9 cellular contexts compared by ENCODE assay signal in genomic region chr17:80124351-80124981, GRCh38. TPM values are rescaled to one million over a fixed set of nuclear protein-coding genes. Genes with fewer than 3 reads are reported as not detected.
DNase-seq lines count a peak whose midpoint lies in the region; ATAC-seq and TF ChIP-seq lines count a peak whose summit lies in the region.
"Had no signal": no experiment of that assay in that cellular context is flagged by ENCODE, and none has a peak within 500 bp of the region (broad histone marks: within the 10 kb centered on the region; RNA-seq: fewer than 3 reads in every experiment).

No MANE protein-coding gene starts in this region.

- no peaks in the 10 kb centered on the region for H3K4me1 Mint-ChIP-seq in activated CD4-positive, alpha-beta memory T cell treated with anti-CD3 and anti-CD28 coated beads for 36 hours (ENCODE audit: low read depth)

- no peaks in the 10 kb centered on the region for H3K9me3 ChIP-seq in parathyroid adenoma (ENCODE audit: control insufficient read depth, low read length)

- H3K4me3 Mint-ChIP-seq in activated CD4-positive, alpha-beta memory T cell treated with anti-CD3 and anti-CD28 coated beads for 36 hours: no peak overlapping the region
- H3K4me3 Mint-ChIP-seq: IgD-negative memory B cell had no signal

- peak; percentile 69 for TF ChIP-seq CTCF in parathyroid adenoma (IDR thresholded peaks at IDR 0.05)

- no peaks in the 10 kb centered on the region for H3K36me3 ChIP-seq in parathyroid adenoma (ENCODE audit: control insufficient read depth, insufficient read depth, low read length)

- H2AFZ ChIP-seq in parathyroid adenoma: peak overlapping the region; percentile 76

- intact Hi-C loops in activated CD4-positive, alpha-beta memory T cell treated with anti-CD3 and anti-CD28 coated beads for 36 hours (cut with micrococcal nuclease): no loop called here

- DNase-seq in DMS 273 (lab: John Stamatoyannopoulos, UW; ENCODE audit: unreplicated experiment) (peak; percentile 32), DMS 273 treated with DMSO at 0.1 percent for 48 hours (lab: John Stamatoyannopoulos, UW) (no peak), NCI-H510A (lab: John Stamatoyannopoulos, UW) (peak; percentile 36), ecto neural progenitor cell (ENCODE audit: low spot score) (peak; percentile 83)
- DNase-seq in activated CD4-positive, alpha-beta memory T cell treated with anti-CD3 and anti-CD28 coated beads for 36 hours: no peak

- H3K9me3 Mint-ChIP-seq in activated CD4-positive, alpha-beta memory T cell treated with anti-CD3 and anti-CD28 coated beads for 36 hours: no peaks in the 10 kb centered on the region

- H3K4me1 ChIP-seq in parathyroid adenoma: peaks cover 15% of the 10 kb centered on the region

- H3K4me3 ChIP-seq in parathyroid adenoma (ENCODE audit: low read depth, low read length): no peak overlapping the region

- H3K27ac ChIP-seq in parathyroid adenoma: peak overlapping the region; percentile 67

- ATAC-seq in HG02678 (IDR thresholded peaks at IDR 0.05; ENCODE audit: unreplicated experiment) (no peak), HG03097 (IDR thresholded peaks at IDR 0.05; ENCODE audit: low FRiP score, unreplicated experiment) (no peak)

- no peaks in the 10 kb centered on the region for H3K27me3 ChIP-seq in parathyroid adenoma (ENCODE audit: control insufficient read depth, insufficient read depth, low read length)

- CTCF ChIA-PET in activated CD4-positive, alpha-beta memory T cell treated with anti-CD3 and anti-CD28 coated beads for 36 hours (lab: Charles Lee): interaction anchor here (1.1 to 1.7 kb wide), 2 partner anchors 23 to 42 kb away, joined by 4 to 9 read pairs; partner anchors contain the start of gene GAA

- H3K27me3 Mint-ChIP-seq in activated CD4-positive, alpha-beta memory T cell treated with anti-CD3 and anti-CD28 coated beads for 36 hours: peaks cover 7% of the 10 kb centered on the region

- no peak overlapping the region for H3K4me2 ChIP-seq in parathyroid adenoma (ENCODE audit: low read length)

- no peaks in the 10 kb centered on the region for H3K36me3 Mint-ChIP-seq in activated CD4-positive, alpha-beta memory T cell treated with anti-CD3 and anti-CD28 coated beads for 36 hours

- POLR2A ChIA-PET in activated CD4-positive, alpha-beta memory T cell treated with anti-CD3 and anti-CD28 coated beads for 36 hours (lab: Charles Lee): no interaction called here

- H3K79me2 ChIP-seq in parathyroid adenoma: no peaks in the 10 kb centered on the region

- H3K27ac Mint-ChIP-seq in activated CD4-positive, alpha-beta memory T cell treated with anti-CD3 and anti-CD28 coated beads for 36 hours: no peak overlapping the region
- H3K27ac Mint-ChIP-seq: IgD-negative memory B cell had no signal

- no peak overlapping the region for H3K9ac ChIP-seq in parathyroid adenoma

RNA-seq across cellular contexts. Expression of gene EIF4A3, which starts 22.5 kb away (rescaled TPM):
- total RNA-seq in activated CD4-positive, alpha-beta memory T cell treated with anti-CD3 and anti-CD28 coated beads for 36 hours: 100 to 1,000 TPM; 111 to 115 TPM

RNA-seq across cellular contexts. Expression of gene GAA, which starts 23.1 kb away (rescaled TPM):
- 10 to 100 TPM; 28.0 to 29.6 TPM for total RNA-seq in activated CD4-positive, alpha-beta memory T cell treated with anti-CD3 and anti-CD28 coated beads for 36 hours

RNA-seq across cellular contexts. Expression of gene CARD14, which starts 45.4 kb away (rescaled TPM):
- not detected for total RNA-seq in activated CD4-positive, alpha-beta memory T cell treated with anti-CD3 and anti-CD28 coated beads for 36 hours

Comparison
In these comparisons a context has a peak if more than half of its experiments do, and no peak if none do; other contexts are left out.
1. DNase-seq: peak in DMS 273 (single experiment), NCI-H510A (single experiment) and ecto neural progenitor cell (single experiment); none in DMS 273 treated with DMSO at 0.1 percent for 48 hours (single experiment) and activated CD4-positive, alpha-beta memory T cell treated with anti-CD3 and anti-CD28 coated beads for 36 hours (single experiment).